Comparison of ENCODE assay signal across 34 cellular contexts in the genomic region with DNA sequence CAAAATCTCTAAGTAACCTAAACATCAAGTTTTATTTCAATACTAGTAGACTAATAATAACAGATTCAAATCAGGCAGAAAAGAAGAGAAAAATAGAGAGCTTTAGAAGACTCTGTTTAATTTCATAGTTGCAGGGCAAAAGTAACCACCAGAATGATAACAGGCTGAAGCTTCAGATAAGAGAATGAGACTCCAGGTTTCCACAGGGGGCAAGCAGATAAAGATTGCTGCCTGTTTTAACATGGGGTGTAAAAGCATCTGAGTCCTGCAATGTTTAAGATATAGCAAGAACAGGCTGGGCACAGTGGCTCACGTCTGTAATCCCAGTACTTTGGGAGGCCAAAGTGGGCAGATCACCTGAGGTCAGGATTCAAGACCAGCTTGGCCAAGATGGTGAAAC.
"Had no signal": no experiment of that assay in that cellular context is flagged by ENCODE, and none has a peak within 500 bp of the region (broad histone marks: within the 10 kb centered on the region; RNA-seq: fewer than 3 reads in every experiment).

No MANE protein-coding gene starts in this region.

- H3K27ac Mint-ChIP-seq: activated CD4-positive, alpha-beta memory T cell treated with anti-CD3 and anti-CD28 coated beads, Interleukin-2, amount 10 ng/mL, durations not matched to agents 7 days and 5 days; activated CD8-positive, alpha-beta memory T cell treated with anti-CD3 and anti-CD28 coated beads, Interleukin-2, amount 10 ng/mL, durations not matched to agents 7 days and 5 days; activated naive CD4-positive, alpha-beta T cell treated with anti-CD3 and anti-CD28 coated beads for 36 hours; activated naive CD4-positive, alpha-beta T cell treated with anti-CD3 and anti-CD28 coated beads, Interleukin-2, amount 50 U/mL, for 72 hours; activated T-cell treated with anti-CD3 and anti-CD28 coated beads, Interleukin-2, amount 50 U/mL, for 24 hours; activated T-helper 1 cell treated with anti-CD3 and anti-CD28 coated beads, Interleukin-12 subunit alpha, Interleukin-12 subunit beta, Interleukin-2, Interleukin-4 antibody, amounts not matched to agents 30 ng/mL and 10 ng/mL and 1 ng/mL, durations not matched to agents 14 hours and 24 hours and 36 hours; brain had no signal

- H3K4me3 Mint-ChIP-seq: activated CD4-positive, alpha-beta memory T cell treated with anti-CD3 and anti-CD28 coated beads, Interleukin-2, amount 10 ng/mL, durations not matched to agents 7 days and 5 days; activated CD8-positive, alpha-beta memory T cell treated with anti-CD3 and anti-CD28 coated beads, Interleukin-2, amount 10 ng/mL, durations not matched to agents 7 days and 5 days; activated naive CD4-positive, alpha-beta T cell treated with anti-CD3 and anti-CD28 coated beads for 36 hours; activated T-cell treated with anti-CD3 and anti-CD28 coated beads, Interleukin-2, amount 50 U/mL, for 24 hours; activated T-helper 1 cell treated with anti-CD3 and anti-CD28 coated beads, Interleukin-12 subunit alpha, Interleukin-12 subunit beta, Interleukin-2, Interleukin-4 antibody, amounts not matched to agents 30 ng/mL and 10 ng/mL and 1 ng/mL, durations not matched to agents 14 hours and 24 hours and 36 hours; brain had no signal

- H3K27me3 Mint-ChIP-seq: activated CD4-positive, alpha-beta memory T cell treated with anti-CD3 and anti-CD28 coated beads, Interleukin-2, amount 10 ng/mL, durations not matched to agents 7 days and 5 days; activated CD8-positive, alpha-beta memory T cell treated with anti-CD3 and anti-CD28 coated beads, Interleukin-2, amount 10 ng/mL, durations not matched to agents 7 days and 5 days; activated T-cell treated with anti-CD3 and anti-CD28 coated beads, Interleukin-2, amount 50 U/mL, for 24 hours; brain had no signal

- H3K4me1 ChIP-seq: adrenal gland, SJCRH30 had no signal

- H3K36me3 ChIP-seq: adrenal gland had no signal

- H3K4me1 Mint-ChIP-seq: activated CD4-positive, alpha-beta memory T cell treated with anti-CD3 and anti-CD28 coated beads, Interleukin-2, amount 10 ng/mL, durations not matched to agents 7 days and 5 days; activated CD8-positive, alpha-beta memory T cell treated with anti-CD3 and anti-CD28 coated beads, Interleukin-2, amount 10 ng/mL, durations not matched to agents 7 days and 5 days; brain had no signal

- ATAC-seq: activated CD8-positive, alpha-beta memory T cell treated with anti-CD3 and anti-CD28 coated beads, Interleukin-2, amount 10 ng/mL, durations not matched to agents 7 days and 5 days; activated naive CD4-positive, alpha-beta T cell treated with anti-CD3 and anti-CD28 coated beads, Interleukin-2, amount 50 U/mL, for 72 hours had no signal

- H3K27me3 ChIP-seq: adrenal gland, SJCRH30 had no signal

- H3K27ac ChIP-seq: adrenal gland, SJCRH30, SK-N-MC, WERI-Rb-1 had no signal

- H3K4me3 ChIP-seq: adrenal gland, SJCRH30, SK-N-MC had no signal

- FAIRE-seq: bronchial epithelial cell, TTC549 had no signal

- DNase-seq: activated CD4-positive, alpha-beta memory T cell treated with anti-CD3 and anti-CD28 coated beads, Interleukin-2, amount 10 ng/mL, durations not matched to agents 7 days and 5 days; activated CD4-positive, alpha-beta T cell treated with anti-CD3 and anti-CD28 coated beads for 1 hour; activated CD4-positive, alpha-beta T cell treated with anti-CD3 and anti-CD28 coated beads for 48 hours; activated CD4-positive, CD25-positive, alpha-beta regulatory T cell; activated CD8-positive, alpha-beta memory T cell treated with anti-CD3 and anti-CD28 coated beads for 24 hours; activated CD8-positive, alpha-beta memory T cell treated with anti-CD3 and anti-CD28 coated beads, Interleukin-2, amount 10 ng/mL, durations not matched to agents 7 days and 5 days; activated gamma-delta T cell treated with Interleukin-2 at 50 U/mL for 16 hours; activated naive CD4-positive, alpha-beta T cell treated with anti-CD3 and anti-CD28 coated beads for 36 hours; activated T-cell treated with anti-CD3 and anti-CD28 coated beads, Interleukin-2, amount 50 U/mL, for 24 hours; adrenal gland; anterior cingulate cortex; caudate nucleus; cerebellar nuclear complex; KG1; NCI-H1092 treated with DMSO at 0.1 percent for 48 hours; NCI-H1417; NCI-H146; NCI-H187; NCI-H2029 treated with DMSO at 0.1 percent for 48 hours; NCI-H2107; NCI-H2171; NCI-H510A; NCI-H526; NCI-H748 treated with DMSO at 0.1 percent for 48 hours; SHP77; SJCRH30; T1000; WERI-Rb-1 had no signal
